Comparison of ENCODE assay signal across 27 cellular contexts in genomic region chr2:71797006-71797810, GRCh38.
"Had no signal": no experiment of that assay in that cellular context is flagged by ENCODE, and none has a peak within 500 bp of the region (broad histone marks: within the 10 kb centered on the region; RNA-seq: fewer than 3 reads in every experiment).

No MANE protein-coding gene starts in this region.

- H3K4me3 ChIP-seq: hepatocyte, left lung, lung, pancreas, psoas muscle, stomach, suprapubic skin, tibial nerve, uterus had no signal

- H3K9me3 Mint-ChIP-seq: mesothelial cell of epicardium; naive thymus-derived CD8-positive, alpha-beta T cell had no signal

- H3K4me1 ChIP-seq: left lung, pancreas, psoas muscle, uterus had no signal

- ATAC-seq: esophagus mucosa; naive thymus-derived CD8-positive, alpha-beta T cell; pancreas; right cardiac atrium had no signal

- H3K36me3 Mint-ChIP-seq: brain; immature natural killer cell; mesothelial cell of epicardium; naive thymus-derived CD8-positive, alpha-beta T cell had no signal

- H3K27ac Mint-ChIP-seq: immature natural killer cell; mesothelial cell of epicardium; naive thymus-derived CD8-positive, alpha-beta T cell had no signal

- H3K79me2 ChIP-seq: hepatocyte had no signal

- H2AFZ ChIP-seq: hepatocyte had no signal

- H3K4me1 Mint-ChIP-seq: immature natural killer cell; naive thymus-derived CD8-positive, alpha-beta T cell had no signal

- H3K27me3 ChIP-seq: hepatocyte, left lung, neutrophil, pancreas, stomach, suprapubic skin, tibial nerve, uterus had no signal

- H3K4me2 ChIP-seq: hepatocyte had no signal

- DNase-seq: activated CD4-positive, alpha-beta T cell treated with anti-CD3 and anti-CD28 coated beads for 1 hour; activated CD4-positive, alpha-beta T cell treated with anti-CD3 and anti-CD28 coated beads, Interleukin-2, amount 50 U/mL, for 1 hour; activated naive CD4-positive, alpha-beta T cell treated with Interleukin-2 at 50 U/mL for 16 hours; activated T-cell treated with anti-CD3 and anti-CD28 coated beads, Interleukin-2, amount 50 U/mL, for 1 hour; anterior cingulate cortex; caudate nucleus; effector memory CD4-positive, alpha-beta T cell; foreskin melanocyte; immature natural killer cell; kidney glomerular epithelial cell; left lung; naive thymus-derived CD8-positive, alpha-beta T cell; pancreas; psoas muscle; right cardiac atrium; stimulated activated CD4-positive, alpha-beta T cell treated with anti-CD3 and anti-CD28 coated beads, Interleukin-1b, Interleukin-23, amount 100 ng/mL, for 48 hours; stomach; T-helper 1 cell; uterus had no signal

- H3K4me3 Mint-ChIP-seq: brain; immature natural killer cell; mesothelial cell of epicardium; naive thymus-derived CD8-positive, alpha-beta T cell had no signal

- H3K9me3 ChIP-seq: left lung, neutrophil, pancreas, psoas muscle, stomach, suprapubic skin, tibial nerve, uterus had no signal

- H3K36me3 ChIP-seq: left lung, neutrophil, pancreas, stomach, suprapubic skin, tibial nerve, uterus had no signal

- H3K27ac ChIP-seq: hepatocyte, left lung, neutrophil, pancreas, psoas muscle, stomach, suprapubic skin, tibial nerve, uterus had no signal
